ENCODE assay signal across 25 cellular contexts in the genomic region with DNA sequence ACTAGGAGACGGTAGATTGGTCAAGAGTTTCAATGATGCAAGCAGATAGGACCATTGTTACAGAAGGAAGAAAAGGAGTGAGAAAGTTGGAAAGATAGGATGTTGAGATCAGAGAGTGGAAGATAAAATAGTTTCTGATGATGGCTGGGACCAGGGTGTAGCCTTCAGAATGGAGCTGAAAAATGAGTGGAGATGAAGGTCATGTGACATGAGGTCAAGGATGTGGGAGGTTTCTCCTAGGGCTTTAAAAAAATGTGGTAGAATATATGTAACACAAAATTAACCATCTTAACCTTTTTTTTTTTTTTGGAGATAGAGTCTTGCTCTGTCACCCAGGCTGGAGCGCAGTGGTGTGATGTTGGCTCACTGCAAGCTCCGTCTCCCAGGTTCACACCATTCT. TPM values are rescaled to one million over a fixed set of nuclear protein-coding genes. Genes with fewer than 3 reads are reported as not detected.
A peak's percentile ranks its signal among the peaks of the same experiment; 100 is the strongest.
DNase-seq lines count a peak whose midpoint lies in the region; ATAC-seq, FAIRE-seq and TF ChIP-seq lines count a peak whose summit lies in the region.
"Had no signal": no experiment of that assay in that cellular context is flagged by ENCODE, and none has a peak within 500 bp of the region (broad histone marks: within the 10 kb centered on the region; RNA-seq: fewer than 3 reads in every experiment).

No MANE protein-coding gene starts in this region.

- no peak for DNase-seq in HepG2 (ENCODE audit: low spot score)
- DNase-seq in right lobe of liver, result no peak
- DNase-seq in OCI-LY7 (ENCODE audit: low spot score), result no peak
- DNase-seq in memory B cell (ENCODE audit: low spot score in 2 of 2), result no peak
- no peak for DNase-seq in HuH-7 (ENCODE audit: low spot score)
- DNase-seq: 8988T; CD4-positive, alpha-beta T cell; COR-L47; DND-41; Kasumi-1; NCI-H1694; NCI-H2081; NCI-H2171; NCI-H345; NCI-H524 treated with DMSO at 0.1 percent for 48 hours; NCI-H82; OCI-M1 had no signal

- no peak overlapping the region for H3K4me3 Mint-ChIP-seq in memory B cell
- H3K4me3 Mint-ChIP-seq: CD4-positive, alpha-beta T cell had no signal

- intact Hi-C loops in HepG2 (cut with micrococcal nuclease; ENCODE audit: unreplicated experiment) (no loop called here), right lobe of liver (cut with DNase I) (no loop called here), OCI-LY7 (cut with micrococcal nuclease; ENCODE audit: unreplicated experiment) (no loop called here)

- H3K79me2 ChIP-seq in HepG2 (ENCODE audit: insufficient read depth, low read length) (no peaks in the 10 kb centered on the region), OCI-LY7 (ENCODE audit: insufficient read depth, low read depth, low read length) (0 out of 2 replicates have a peak, but pooled peaks cover 7% of the 10 kb centered on the region)

- no peaks in the 10 kb centered on the region for H3K9me3 Mint-ChIP-seq in memory B cell
- H3K9me3 Mint-ChIP-seq: CD4-positive, alpha-beta T cell had no signal

- no peak for TF ChIP-seq RAD21 in HepG2 (CRISPR knock-in tag; IDR thresholded peaks at IDR 0.05)

- H3K9me3 ChIP-seq in HepG2 (ENCODE audit: low read length) (no peaks in the 10 kb centered on the region), right lobe of liver (no peaks in the 10 kb centered on the region), OCI-LY7 (ENCODE audit: low read length) (no peaks in the 10 kb centered on the region)
- H3K9me3 ChIP-seq: SJSA1 had no signal

- TF ChIP-seq POLR2A in HepG2 (IDR thresholded peaks at IDR 0.05; ENCODE audit: insufficient read depth in 1 of 2, low read depth in 2 of 2, low read length in 2 of 2), result no peak
- no peak for TF ChIP-seq POLR2A in right lobe of liver (IDR thresholded peaks at IDR 0.05)
- no peak for TF ChIP-seq POLR2A in GM18505 (IDR thresholded peaks at IDR 0.05; ENCODE audit: borderline replicate concordance, extremely low read depth, insufficient read depth, insufficient read length)

- peaks cover 44% of the 10 kb centered on the region for H3K4me1 Mint-ChIP-seq in memory B cell

- CTCF ChIA-PET in HepG2 (lab: Yijun Ruan, JAX; ENCODE audit: low intra/inter-chr PET ratio, low total read pairs), result no interaction called here
- CTCF ChIA-PET in OCI-LY7 (lab: Charles Lee; ENCODE audit: unreplicated experiment), result no interaction called here

- ATAC-seq in HepG2, result no peak
- no peak for ATAC-seq in right lobe of liver
- ATAC-seq in memory B cell (ENCODE audit: low read depth), result no peak
- no peak for ATAC-seq in GM18505 (IDR thresholded peaks at IDR 0.05; ENCODE audit: unreplicated experiment)
- no peak for ATAC-seq in HG03196 (IDR thresholded peaks at IDR 0.05; ENCODE audit: unreplicated experiment)
- no peak for ATAC-seq in HG03457 (IDR thresholded peaks at IDR 0.05; ENCODE audit: unreplicated experiment)

- no peak for FAIRE-seq in HepG2 (lab: Jason Lieb, UNC)
- FAIRE-seq: GM12892, GM19239, RCC 7860 had no signal

- no peak overlapping the region for H3K9ac ChIP-seq in HepG2 (ENCODE audit: insufficient read depth, low read depth, low read length)

- H4K20me1 ChIP-seq in HepG2 (ENCODE audit: insufficient read depth, low read length) (no peaks in the 10 kb centered on the region), OCI-LY7 (ENCODE audit: insufficient read depth, low read length) (no peaks in the 10 kb centered on the region)

- BruUV-seq in HepG2 (replicated peaks; lab: Mats Ljungman, UMichigan), result no TSS peak
- BruUV-seq in OCI-LY7 (replicated peaks; lab: Mats Ljungman, UMichigan), result no TSS peak

- H3K27me3 ChIP-seq in HepG2 (ENCODE audit: control insufficient read depth in 1 of 2, insufficient read depth in 2 of 2, low read length in 2 of 2) (no peaks in the 10 kb centered on the region), right lobe of liver (no peaks in the 10 kb centered on the region)
- H3K27me3 ChIP-seq: SJSA1 had no signal

- POLR2A ChIA-PET in HepG2 (lab: Yijun Ruan, JAX), result interaction anchor here (2.2 kb wide), 1 partner anchor 18 kb away, joined by 5 read pairs; the partner anchor contains the start of gene PEX26
- POLR2A ChIA-PET in OCI-LY7 (lab: Charles Lee), result interaction anchor here (5.1 kb wide), 1 partner anchor 30 kb away, joined by 48 read pairs; no protein-coding TSS in a partner anchor

- H2AFZ ChIP-seq in HepG2 (ENCODE audit: low read length) (peak overlapping the region; percentile 12), OCI-LY7 (ENCODE audit: low read length) (no peak overlapping the region)

- H3K9me2 ChIP-seq in OCI-LY7 (ENCODE audit: insufficient read depth, low read length), result no peaks in the 10 kb centered on the region

- TF ChIP-seq EP300 in HepG2 (IDR thresholded peaks at IDR 0.05; ENCODE audit: low read depth in 2 of 2, low read length in 2 of 2), result no peak
- TF ChIP-seq EP300 in HepG2 (CRISPR knock-in tag; IDR thresholded peaks at IDR 0.05; ENCODE audit: borderline replicate concordance), result no peak

- H3K4me3 ChIP-seq in HepG2 (replicated peaks in 1 of 3; ENCODE audit: insufficient read depth in 1 of 3, low read depth in 2 of 3, low read length in 3 of 3) (no peak overlapping the region), right lobe of liver (no peak overlapping the region), OCI-LY7 (ENCODE audit: low read depth, low read length, poor library complexity, severe bottlenecking) (no peak overlapping the region)
- H3K4me3 ChIP-seq: SJSA1 had no signal

- H3K36me3 ChIP-seq in HepG2 (replicated peaks in 1 of 2; ENCODE audit: control insufficient read depth in 1 of 2, insufficient read depth in 2 of 2, low read length in 2 of 2), result no peaks in the 10 kb centered on the region
- H3K36me3 ChIP-seq in right lobe of liver, result no peaks in the 10 kb centered on the region
- no peaks in the 10 kb centered on the region for H3K36me3 ChIP-seq in OCI-LY7 (ENCODE audit: insufficient read depth, low read length)
- H3K36me3 ChIP-seq: SJSA1 had no signal

- H3K4me2 ChIP-seq in HepG2 (ENCODE audit: low read depth, low read length) (peak overlapping the region; percentile 32; the same call in 1 of the 2 replicates), OCI-LY7 (ENCODE audit: low read length) (0 out of 2 replicates have a peak overlapping the region, but pooled peaks have one; percentile 58)

- 94% methylated on average over 3 of the region's 3 CpGs for WGBS in HepG2 (ENCODE audit: low lambda C conversion rate)
- WGBS in right lobe of liver (ENCODE audit: insufficient coverage, low coverage, low lambda C conversion rate, missing lambda C conversion rate), result 89% methylated on average over 3 of the region's 3 CpGs

- no peaks in the 10 kb centered on the region for H3K27me3 Mint-ChIP-seq in memory B cell

- no peak for TF ChIP-seq CTCF in HepG2 (CRISPR knock-in tag; IDR thresholded peaks at IDR 0.05)
- TF ChIP-seq CTCF in right lobe of liver (IDR thresholded peaks at IDR 0.05), result no peak
- TF ChIP-seq CTCF in OCI-LY7 (conservative IDR thresholded peaks at IDR 0.05; ENCODE audit: low read length), result no peak

- peak overlapping the region; percentile 100 for H3K27ac Mint-ChIP-seq in memory B cell
- H3K27ac Mint-ChIP-seq: CD4-positive, alpha-beta T cell had no signal

- H3K27ac ChIP-seq in HepG2 (ENCODE audit: extremely low read length, insufficient read depth, low read length) (no peak overlapping the region), right lobe of liver (no peak overlapping the region), OCI-LY7 (ENCODE audit: low read depth, low read length, poor library complexity, severe bottlenecking) (no peak overlapping the region)
- H3K27ac ChIP-seq: SJSA1 had no signal

- in situ Hi-C loops in HepG2 (cut with HindIII; ENCODE audit: extremely low pct_ligation_motif_present, low pct_unique_long_range_greater_than_20kb), result no loop called here

- peaks cover 3% of the 10 kb centered on the region for H3K36me3 Mint-ChIP-seq in memory B cell

- H3K4me1 ChIP-seq in HepG2 (ENCODE audit: insufficient read depth, low read length), result peaks cover 78% of the 10 kb centered on the region
- peaks cover 0 to 27% (median 4%) of the 10 kb centered on the region in 4 donors for H3K4me1 ChIP-seq in right lobe of liver
- peaks cover 68% of the 10 kb centered on the region for H3K4me1 ChIP-seq in OCI-LY7 (ENCODE audit: insufficient read depth, low read length, poor library complexity, severe bottlenecking)

RNA-seq across cellular contexts. Expression of gene PEX26, which starts 18.3 kb away (rescaled TPM):
- total RNA-seq in HepG2 (2016; rRNA removed; fragmentation: Illumina TruSeq; extraction: Trizol) (25.1 and 30.6 TPM in 2 replicates), right lobe of liver (10 to 100 TPM; 22.7 to 42.5 (median 25.0) TPM), OCI-LY7 (2022) (37.8 and 43.5 TPM in 2 replicates)
- total RNA-seq in HepG2 (2016; cell fraction: cytosol; rRNA removed; fragmentation: Illumina TruSeq; extraction: Trizol; ENCODE audit: low read depth), result 3.6 and 6.1 TPM in 2 replicates
- total RNA-seq in HepG2 (2016; cell fraction: insoluble cytoplasmic fraction; rRNA removed; fragmentation: Illumina TruSeq; extraction: Trizol), result 26.6 and 27.5 TPM in 2 replicates
- 23.5 and 27.1 TPM in 2 replicates for total RNA-seq in HepG2 (2016; cell fraction: membrane; rRNA removed; fragmentation: Illumina TruSeq; extraction: Trizol)
- total RNA-seq in HepG2 (2016; cell fraction: nucleus; rRNA removed; fragmentation: Illumina TruSeq; extraction: Trizol), result 13.8 and 17.8 TPM in 2 replicates
- polyA plus RNA-seq in HepG2 (2011; rRNA removed), result 10.6 and 15.4 TPM in 2 replicates
- 12.4 and 12.5 TPM in 2 replicates for polyA plus RNA-seq in HepG2 (2011; cell fraction: cytosol; rRNA removed)
- polyA plus RNA-seq in HepG2 (2011; cell fraction: nucleus; rRNA removed), result 13.5 and 14.8 TPM in 2 replicates
- 13.4 and 14.4 TPM in 2 replicates for polyA plus RNA-seq in HepG2 (2012)
- polyA plus RNA-seq in HepG2 (2016; cell fraction: cytosol; fragmentation: Illumina TruSeq; extraction: Trizol; ENCODE audit: low read depth), result 4.6 and 6.3 TPM in 2 replicates
- polyA plus RNA-seq in HepG2 (2016; cell fraction: insoluble cytoplasmic fraction; fragmentation: Illumina TruSeq; extraction: Trizol; ENCODE audit: low read depth), result 25.9 and 26.3 TPM in 2 replicates
- polyA plus RNA-seq in HepG2 (2016; cell fraction: membrane; fragmentation: Illumina TruSeq; extraction: Trizol; ENCODE audit: low read depth), result 15.8 and 17.3 TPM in 2 replicates
- polyA plus RNA-seq in HepG2 (2016; cell fraction: nucleus; fragmentation: Illumina TruSeq; extraction: Trizol; ENCODE audit: insufficient read depth, low read depth), result 17.9 and 18.6 TPM in 2 replicates
- polyA minus RNA-seq in HepG2 (2011; rRNA and poly(A)+ RNA removed; ENCODE audit: low replicate concordance), result 35.9 and 42.8 TPM in 2 replicates
- polyA minus RNA-seq in HepG2 (2011; cell fraction: cytosol; rRNA and poly(A)+ RNA removed), result 9.6 and 11.4 TPM in 2 replicates
- polyA minus RNA-seq in HepG2 (2011; cell fraction: nucleus; rRNA and poly(A)+ RNA removed), result 11.6 and 14.2 TPM in 2 replicates
- 17.6 and 22.4 TPM in 2 replicates for total RNA-seq in OCI-LY7 (2014; rRNA removed; shearing (Covaris generic))

RNA-seq across cellular contexts. Expression of gene MICAL3, which starts 35.1 kb away (rescaled TPM):
- total RNA-seq in HepG2 (2016; rRNA removed; fragmentation: Illumina TruSeq; extraction: Trizol) (9.5 and 12.5 TPM in 2 replicates), right lobe of liver (10 to 100 TPM; 31.5 to 61.8 (median 48.2) TPM), OCI-LY7 (2022) (175 and 210 TPM in 2 replicates)
- total RNA-seq in HepG2 (2016; cell fraction: cytosol; rRNA removed; fragmentation: Illumina TruSeq; extraction: Trizol; ENCODE audit: low read depth), result 2.6 and 2.9 TPM in 2 replicates
- 8.6 and 11.9 TPM in 2 replicates for total RNA-seq in HepG2 (2016; cell fraction: insoluble cytoplasmic fraction; rRNA removed; fragmentation: Illumina TruSeq; extraction: Trizol)
- total RNA-seq in HepG2 (2016; cell fraction: membrane; rRNA removed; fragmentation: Illumina TruSeq; extraction: Trizol), result 4.2 and 6.1 TPM in 2 replicates
- total RNA-seq in HepG2 (2016; cell fraction: nucleus; rRNA removed; fragmentation: Illumina TruSeq; extraction: Trizol), result 31.3 and 35.0 TPM in 2 replicates
- polyA plus RNA-seq in HepG2 (2011; rRNA removed), result 5.3 and 5.6 TPM in 2 replicates
- 2.5 and 3.1 TPM in 2 replicates for polyA plus RNA-seq in HepG2 (2011; cell fraction: cytosol; rRNA removed)
- polyA plus RNA-seq in HepG2 (2011; cell fraction: nucleus; rRNA removed), result 32.9 and 43.0 TPM in 2 replicates
- polyA plus RNA-seq in HepG2 (2012), result 9.2 and 10.8 TPM in 2 replicates
- 0.59 and 1.1 TPM in 2 replicates for polyA plus RNA-seq in HepG2 (2016; cell fraction: cytosol; fragmentation: Illumina TruSeq; extraction: Trizol; ENCODE audit: low read depth)
- 3.5 and 3.6 TPM in 2 replicates for polyA plus RNA-seq in HepG2 (2016; cell fraction: insoluble cytoplasmic fraction; fragmentation: Illumina TruSeq; extraction: Trizol; ENCODE audit: low read depth)
- 0.53 and 1.1 TPM in 2 replicates for polyA plus RNA-seq in HepG2 (2016; cell fraction: membrane; fragmentation: Illumina TruSeq; extraction: Trizol; ENCODE audit: low read depth)
- polyA plus RNA-seq in HepG2 (2016; cell fraction: nucleus; fragmentation: Illumina TruSeq; extraction: Trizol; ENCODE audit: insufficient read depth, low read depth), result 34.4 and 36.4 TPM in 2 replicates
- 12.7 and 28.5 TPM in 2 replicates for polyA minus RNA-seq in HepG2 (2011; rRNA and poly(A)+ RNA removed; ENCODE audit: low replicate concordance)
- polyA minus RNA-seq in HepG2 (2011; cell fraction: cytosol; rRNA and poly(A)+ RNA removed), result 3.7 and 4.4 TPM in 2 replicates
- polyA minus RNA-seq in HepG2 (2011; cell fraction: nucleus; rRNA and poly(A)+ RNA removed), result 28.5 and 33.0 TPM in 2 replicates
- 80.9 and 93.2 TPM in 2 replicates for total RNA-seq in OCI-LY7 (2014; rRNA removed; shearing (Covaris generic))

RNA-seq across cellular contexts. Expression of gene TUBA8, which starts 51.1 kb away (rescaled TPM):
- total RNA-seq in HepG2 (2016; rRNA removed; fragmentation: Illumina TruSeq; extraction: Trizol), result 0.17 and 0.35 TPM in 2 replicates
- total RNA-seq in HepG2 (2016; cell fraction: cytosol; rRNA removed; fragmentation: Illumina TruSeq; extraction: Trizol; ENCODE audit: low read depth), result 0.62 and 0.91 TPM in 2 replicates
- total RNA-seq in HepG2 (2016; cell fraction: insoluble cytoplasmic fraction; rRNA removed; fragmentation: Illumina TruSeq; extraction: Trizol), result 0.09 and 0.39 TPM in 2 replicates
- 0.62 and 0.79 TPM in 2 replicates for total RNA-seq in HepG2 (2016; cell fraction: membrane; rRNA removed; fragmentation: Illumina TruSeq; extraction: Trizol)
- 0.34 and 0.53 TPM in 2 replicates for total RNA-seq in HepG2 (2016; cell fraction: nucleus; rRNA removed; fragmentation: Illumina TruSeq; extraction: Trizol)
- 0.69 and 0.80 TPM in 2 replicates for polyA plus RNA-seq in HepG2 (2011; rRNA removed)
- polyA plus RNA-seq in HepG2 (2011; cell fraction: cytosol; rRNA removed), result 0.56 and 0.67 TPM in 2 replicates
- polyA plus RNA-seq in HepG2 (2011; cell fraction: nucleus; rRNA removed), result 1.7 and 1.8 TPM in 2 replicates
- 0.86 and 1.1 TPM in 2 replicates for polyA plus RNA-seq in HepG2 (2012)
- 0.73 and 0.76 TPM in 2 replicates for polyA plus RNA-seq in HepG2 (2016; cell fraction: cytosol; fragmentation: Illumina TruSeq; extraction: Trizol; ENCODE audit: low read depth)
- 0.26 and 0.31 TPM in 2 replicates for polyA plus RNA-seq in HepG2 (2016; cell fraction: insoluble cytoplasmic fraction; fragmentation: Illumina TruSeq; extraction: Trizol; ENCODE audit: low read depth)
- 0.96 and 1.0 TPM in 2 replicates for polyA plus RNA-seq in HepG2 (2016; cell fraction: membrane; fragmentation: Illumina TruSeq; extraction: Trizol; ENCODE audit: low read depth)
- 0.85 and 1.3 TPM in 2 replicates for polyA plus RNA-seq in HepG2 (2016; cell fraction: nucleus; fragmentation: Illumina TruSeq; extraction: Trizol; ENCODE audit: insufficient read depth, low read depth)
- polyA minus RNA-seq in HepG2 (2011; rRNA and poly(A)+ RNA removed; ENCODE audit: low replicate concordance), result 0.52 and 4.5 TPM in 2 replicates
- not detected in 2 replicates for polyA minus RNA-seq in HepG2 (2011; cell fraction: cytosol; rRNA and poly(A)+ RNA removed)
- 0.50 and 0.90 TPM in 2 replicates for polyA minus RNA-seq in HepG2 (2011; cell fraction: nucleus; rRNA and poly(A)+ RNA removed)
- 1 to 10 TPM in 4 of 6 experiments, under 1 TPM in 2; 0.58 to 4.8 (median 1.7) TPM for total RNA-seq in right lobe of liver
- 1.9 and 2.8 TPM in 2 replicates for total RNA-seq in OCI-LY7 (2014; rRNA removed; shearing (Covaris generic))
- 2.0 TPM in 2 replicates for total RNA-seq in OCI-LY7 (2022)
- total RNA-seq: MCF 10A had no signal
